ENCODE assay signal across 16 cellular contexts in genomic region chr5:139397921-139398320, GRCh38. TPM values are rescaled to one million over a fixed set of nuclear protein-coding genes. Genes with fewer than 3 reads are reported as not detected.
"Had no signal": no experiment of that assay in that cellular context is flagged by ENCODE, and none has a peak within 500 bp of the region (broad histone marks: within the 10 kb centered on the region; RNA-seq: fewer than 3 reads in every experiment).

No MANE protein-coding gene starts in this region.

- H3K27ac Mint-ChIP-seq: brain; stimulated activated memory B cell treated with anti-CD40 and anti-IgM and Interleukin-4, amounts not matched to agents 10 μg/mL and 1 μg/mL and 100 μg/mL, for 72 hours had no signal

- H3K27me3 Mint-ChIP-seq: central memory CD8-positive, alpha-beta T cell; naive thymus-derived CD4-positive, alpha-beta T cell; stimulated activated memory B cell treated with anti-CD40 and anti-IgM and Interleukin-4, amounts not matched to agents 10 μg/mL and 1 μg/mL and 100 μg/mL, for 72 hours had no signal

- H3K9me3 ChIP-seq: neutrophil had no signal

- DNase-seq: activated CD4-positive, CD25-positive, alpha-beta regulatory T cell; amniotic stem cell; effector memory CD4-positive, alpha-beta T cell; naive thymus-derived CD4-positive, alpha-beta T cell; stimulated activated CD4-positive, alpha-beta T cell treated with anti-CD3 and anti-CD28 coated beads, Interleukin-1b, Interleukin-23, amount 100 ng/mL, for 48 hours; T-helper 2 cell; trophoblast cell had no signal

- H3K4me3 Mint-ChIP-seq: brain; central memory CD8-positive, alpha-beta T cell; naive thymus-derived CD4-positive, alpha-beta T cell; stimulated activated memory B cell treated with anti-CD40 and anti-IgM and Interleukin-4, amounts not matched to agents 10 μg/mL and 1 μg/mL and 100 μg/mL, for 72 hours had no signal

- ATAC-seq: naive thymus-derived CD4-positive, alpha-beta T cell; SK-N-SH treated with all-trans-retinoic acid at 6 μM for 48 hours; stimulated activated memory B cell treated with anti-CD40 and anti-IgM and Interleukin-4, amounts not matched to agents 10 μg/mL and 1 μg/mL and 100 μg/mL, for 72 hours had no signal

- H3K9me3 Mint-ChIP-seq: central memory CD8-positive, alpha-beta T cell; naive thymus-derived CD4-positive, alpha-beta T cell; stimulated activated memory B cell treated with anti-CD40 and anti-IgM and Interleukin-4, amounts not matched to agents 10 μg/mL and 1 μg/mL and 100 μg/mL, for 72 hours had no signal

- H3K36me3 ChIP-seq: neutrophil had no signal

- H3K27ac ChIP-seq: neutrophil had no signal

RNA-seq across cellular contexts. Expression of gene MZB1, which starts 8.2 kb away (rescaled TPM):
- total RNA-seq: epithelial cell of proximal tubule had no signal

RNA-seq across cellular contexts. Expression of gene SLC23A1, which starts 14.8 kb away (rescaled TPM):
- total RNA-seq: epithelial cell of proximal tubule, lung microvascular endothelial cell, mononuclear cell, subcutaneous adipose tissue had no signal
- polyA plus RNA-seq: naive thymus-derived CD4-positive, alpha-beta T cell had no signal
